Comparison of ENCODE assay signal across 1 cellular context in genomic region chr14:50288146-50288545, GRCh38.
TF ChIP-seq lines count a peak whose summit lies in the region.

No MANE protein-coding gene starts in this region.

TF ChIP-seq in K562, 482 proteins besides CTCF, POLR2A, EP300 and RAD21 (continued from another document):
- no peak for TF ChIP-seq CLOCK (CRISPR knock-in tag; IDR thresholded peaks at IDR 0.05; ENCODE audit: borderline replicate concordance)
- TF ChIP-seq RB1 (IDR thresholded peaks at IDR 0.05; ENCODE audit: low read depth) = no peak
- TF ChIP-seq ASH1L (IDR thresholded peaks at IDR 0.05; ENCODE audit: borderline replicate concordance, low read depth, partially characterized antibody) = no peak
- no peak for TF ChIP-seq E2F6 (IDR thresholded peaks at IDR 0.05; ENCODE audit: borderline replicate concordance in 1 of 2, extremely low read depth in 1 of 2, insufficient read depth in 1 of 2, insufficient read length in 1 of 2, low read depth in 1 of 2, low read length in 1 of 2, poor library complexity in 1 of 2, severe bottlenecking in 1 of 2)
- TF ChIP-seq FOXP1 (CRISPR knock-in tag; IDR thresholded peaks at IDR 0.05) = no peak
- no peak for TF ChIP-seq NR4A1 (CRISPR knock-in tag; IDR thresholded peaks at IDR 0.05)
- TF ChIP-seq NR4A1 (tag; IDR thresholded peaks at IDR 0.05) = peak; percentile 42; the same call in 1 of the 2 replicates
- no peak for TF ChIP-seq ZC3H8 (IDR thresholded peaks at IDR 0.05)
TF ChIP-seq in K562: peak in this region for 7.
